ENCODE assay signal across 15 cellular contexts in the genomic region with DNA sequence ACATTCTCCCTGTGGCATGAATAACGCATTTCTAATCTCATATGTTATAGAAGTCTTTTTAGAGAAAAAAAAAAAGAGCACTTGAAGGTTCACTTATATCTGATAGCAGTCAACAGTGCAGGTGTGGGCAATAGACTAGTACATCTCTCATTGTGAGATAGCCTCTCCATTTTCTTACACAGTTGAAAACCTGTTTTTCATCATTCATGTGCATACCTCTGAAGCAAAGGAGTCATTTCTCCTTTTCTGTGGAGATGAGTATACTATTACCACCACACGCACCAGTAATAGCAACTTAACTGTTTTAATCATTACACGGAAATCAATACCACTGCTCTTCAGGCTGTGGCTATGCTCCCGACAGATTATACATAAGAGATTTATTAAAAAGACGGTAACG.
DNase-seq lines count a peak whose midpoint lies in the region; ATAC-seq and TF ChIP-seq lines count a peak whose summit lies in the region.
"Had no signal": no experiment of that assay in that cellular context is flagged by ENCODE, and none has a peak within 500 bp of the region (broad histone marks: within the 10 kb centered on the region; RNA-seq: fewer than 3 reads in every experiment).

No MANE protein-coding gene starts in this region.

- CTCF ChIA-PET in PC-3 (lab: Charles Lee) = no interaction called here
- CTCF ChIA-PET in activated CD8-positive, alpha-beta T cell treated with anti-CD3 and anti-CD28 coated beads, Interleukin-2, amount 10 ng/mL, durations not matched to agents 7 days and 5 days (lab: Charles Lee) = no interaction called here

- no peaks in the 10 kb centered on the region for H3K79me2 ChIP-seq in PC-3 (ENCODE audit: low read length)

- no peaks in the 10 kb centered on the region for H3K9me3 Mint-ChIP-seq in activated CD8-positive, alpha-beta T cell treated with anti-CD3 and anti-CD28 coated beads, Interleukin-2, amount 10 ng/mL, durations not matched to agents 7 days and 5 days (ENCODE audit: insufficient read depth)

- H3K4me2 ChIP-seq in PC-3 (ENCODE audit: low read length) = no peak overlapping the region
- H3K4me2 ChIP-seq: BLaER1 treated with 17β-estradiol and CSF1 and Interleukin-3, amounts not matched to agents 10 nM and 100 nM had no signal

- no peak for TF ChIP-seq CTCF in PC-3 (conservative IDR thresholded peaks at IDR 0.05; ENCODE audit: low read depth, low read length)
- TF ChIP-seq CTCF in epithelial cell of esophagus (IDR thresholded peaks at IDR 0.05; ENCODE audit: insufficient read depth, low read depth, low read length, missing control alignments) = no peak

- no peaks in the 10 kb centered on the region for H3K27me3 Mint-ChIP-seq in activated CD8-positive, alpha-beta T cell treated with anti-CD3 and anti-CD28 coated beads, Interleukin-2, amount 10 ng/mL, durations not matched to agents 7 days and 5 days (ENCODE audit: low read depth)
- H3K27me3 Mint-ChIP-seq: CD4-positive, CD25-positive, alpha-beta regulatory T cell had no signal

- intact Hi-C loops in PC-3 (cut with micrococcal nuclease) = loop anchor here (5.0 kb wide), 2 partner anchors 114 to 1469 kb away; no protein-coding TSS in a partner anchor

- no peaks in the 10 kb centered on the region for H3K9me2 ChIP-seq in PC-3 (replicated peaks; ENCODE audit: low read length)

- no TSS peak for BruUV-seq in PC-3 (replicated peaks; lab: Mats Ljungman, UMichigan)

- no peaks in the 10 kb centered on the region for H3K36me3 Mint-ChIP-seq in activated CD8-positive, alpha-beta T cell treated with anti-CD3 and anti-CD28 coated beads, Interleukin-2, amount 10 ng/mL, durations not matched to agents 7 days and 5 days (ENCODE audit: low read depth)
- H3K36me3 Mint-ChIP-seq: CD4-positive, CD25-positive, alpha-beta regulatory T cell had no signal

- no peaks in the 10 kb centered on the region for H4K20me1 ChIP-seq in PC-3 (ENCODE audit: low read length)
- H4K20me1 ChIP-seq: BLaER1 treated with 17β-estradiol and CSF1 and Interleukin-3, amounts not matched to agents 10 nM and 100 nM had no signal

- no peak overlapping the region for H3K27ac Mint-ChIP-seq in activated CD8-positive, alpha-beta T cell treated with anti-CD3 and anti-CD28 coated beads, Interleukin-2, amount 10 ng/mL, durations not matched to agents 7 days and 5 days
- H3K27ac Mint-ChIP-seq: CD4-positive, CD25-positive, alpha-beta regulatory T cell had no signal

- no peaks in the 10 kb centered on the region for H3K4me1 Mint-ChIP-seq in activated CD8-positive, alpha-beta T cell treated with anti-CD3 and anti-CD28 coated beads, Interleukin-2, amount 10 ng/mL, durations not matched to agents 7 days and 5 days (ENCODE audit: low read depth)
- H3K4me1 Mint-ChIP-seq: CD4-positive, CD25-positive, alpha-beta regulatory T cell had no signal

- H3K36me3 ChIP-seq in PC-3 (ENCODE audit: low read depth, low read length) = no peaks in the 10 kb centered on the region
- H3K36me3 ChIP-seq: BLaER1 treated with 17β-estradiol and CSF1 and Interleukin-3, amounts not matched to agents 10 nM and 100 nM had no signal

- ATAC-seq in PC-3 (no peak; the same call in 1 of the 2 replicates), HG03521 (IDR thresholded peaks at IDR 0.05; ENCODE audit: unreplicated experiment) (no peak), HG02642 (IDR thresholded peaks at IDR 0.05; ENCODE audit: poor library complexity, unreplicated experiment) (no peak)
- no peak for ATAC-seq in activated CD8-positive, alpha-beta T cell treated with anti-CD3 and anti-CD28 coated beads, Interleukin-2, amount 10 ng/mL, durations not matched to agents 7 days and 5 days
- ATAC-seq: GM12878, HCT116 had no signal

- no peaks in the 10 kb centered on the region for H3F3A ChIP-seq in PC-3 (ENCODE audit: low read length, unreplicated experiment)

- H3K4me1 ChIP-seq in PC-3 (ENCODE audit: insufficient read depth, low read length) = peaks cover 30% of the 10 kb centered on the region
- H3K4me1 ChIP-seq: BLaER1 treated with 17β-estradiol and CSF1 and Interleukin-3, amounts not matched to agents 10 nM and 100 nM had no signal

- no peak overlapping the region for H3K27ac ChIP-seq in PC-3 (ENCODE audit: low read length)
- H3K27ac ChIP-seq: BLaER1 treated with 17β-estradiol and CSF1 and Interleukin-3, amounts not matched to agents 10 nM and 100 nM; GM23248 had no signal

- H3K9me3 ChIP-seq in PC-3 (ENCODE audit: low read length) = no peaks in the 10 kb centered on the region
- H3K9me3 ChIP-seq: BLaER1 treated with 17β-estradiol and CSF1 and Interleukin-3, amounts not matched to agents 10 nM and 100 nM had no signal

- H3K4me3 ChIP-seq in PC-3 (ENCODE audit: low read length) (no peak overlapping the region), epithelial cell of esophagus (ENCODE audit: low read length) (no peak overlapping the region)
- H3K4me3 ChIP-seq: BLaER1 treated with 17β-estradiol and CSF1 and Interleukin-3, amounts not matched to agents 10 nM and 100 nM; GM12878; GM23248 had no signal

- H2AFZ ChIP-seq in PC-3 (ENCODE audit: low read length) = no peak overlapping the region
- H2AFZ ChIP-seq: GM23248 had no signal

- POLR2A ChIA-PET in PC-3 (lab: Charles Lee; ENCODE audit: unreplicated experiment) = no interaction called here
- POLR2A ChIA-PET in activated CD8-positive, alpha-beta T cell treated with anti-CD3 and anti-CD28 coated beads, Interleukin-2, amount 10 ng/mL, durations not matched to agents 7 days and 5 days (lab: Charles Lee) = no interaction called here

- H3K27me3 ChIP-seq in PC-3 (ENCODE audit: low read length) = no peaks in the 10 kb centered on the region
- H3K27me3 ChIP-seq: BLaER1 treated with 17β-estradiol and CSF1 and Interleukin-3, amounts not matched to agents 10 nM and 100 nM had no signal

- no peak overlapping the region for H3K9ac ChIP-seq in PC-3 (ENCODE audit: low read length)
- H3K9ac ChIP-seq: BLaER1 treated with 17β-estradiol and CSF1 and Interleukin-3, amounts not matched to agents 10 nM and 100 nM; GM23248 had no signal

- DNase-seq in NCI-H2227 treated with DMSO at 0.1 percent for 48 hours (lab: John Stamatoyannopoulos, UW) = peak; percentile 54
- no peak for DNase-seq in NCI-H2227 (lab: John Stamatoyannopoulos, UW; ENCODE audit: unreplicated experiment)
- DNase-seq in PC-3 = peak; percentile 16
- peak; percentile 18 for DNase-seq in epithelial cell of esophagus (ENCODE audit: low read depth)
- DNase-seq in activated CD8-positive, alpha-beta T cell treated with anti-CD3 and anti-CD28 coated beads, Interleukin-2, amount 10 ng/mL, durations not matched to agents 7 days and 5 days = no peak
- DNase-seq: 8988T; ACHN; CD4-positive, CD25-positive, alpha-beta regulatory T cell; DMS79; GM23248 had no signal

- no peak overlapping the region for H3K4me3 Mint-ChIP-seq in activated CD8-positive, alpha-beta T cell treated with anti-CD3 and anti-CD28 coated beads, Interleukin-2, amount 10 ng/mL, durations not matched to agents 7 days and 5 days
- H3K4me3 Mint-ChIP-seq: CD4-positive, CD25-positive, alpha-beta regulatory T cell had no signal

Comparison
In these comparisons a context has a peak if more than half of its experiments do, and no peak if none do; other contexts are left out.
1. DNase-seq: peak in NCI-H2227 treated with DMSO at 0.1 percent for 48 hours (single experiment), PC-3 (single experiment) and epithelial cell of esophagus (single experiment); none in NCI-H2227 (single experiment) and activated CD8-positive, alpha-beta T cell treated with anti-CD3 and anti-CD28 coated beads, Interleukin-2, amount 10 ng/mL, durations not matched to agents 7 days and 5 days (single experiment).